ENCODE assay signal across 8 cellular contexts in genomic region chr3:15206662-15207576, GRCh38. TPM values are rescaled to one million over a fixed set of nuclear protein-coding genes. Genes with fewer than 3 reads are reported as not detected.
A peak's percentile ranks its signal among the peaks of the same experiment; 100 is the strongest.
DNase-seq lines count a peak whose midpoint lies in the region; ATAC-seq and TF ChIP-seq lines count a peak whose summit lies in the region.

No MANE protein-coding gene starts in this region.

- WGBS in stomach, 5 donors: 2 to 5% (median 2%) methylated on average over 16 to 30 of the region's 30 CpGs

- no peaks in the 10 kb centered on the region for H3F3A ChIP-seq in GM23338 (replicated peaks; ENCODE audit: low read depth)

- H3K27me3 Mint-ChIP-seq in CD4-positive, alpha-beta T cell: no peaks in the 10 kb centered on the region
- peaks cover 2% of the 10 kb centered on the region for H3K27me3 Mint-ChIP-seq in GM23338 (ENCODE audit: insufficient read depth, low read depth, poor library complexity)
- H3K27me3 Mint-ChIP-seq in chondrocyte (ENCODE audit: low read depth): no peaks in the 10 kb centered on the region

- no peaks in the 10 kb centered on the region for H3K4me1 ChIP-seq in GM23338 (ENCODE audit: insufficient read depth)
- peaks cover 13 to 38% of the 10 kb centered on the region in 2 donors for H3K4me1 ChIP-seq in left lung
- H3K4me1 ChIP-seq in stomach: peaks cover 8 to 53% (median 37%) of the 10 kb centered on the region in 4 donors

- H3K4me3 ChIP-seq in GM23338 (peak overlapping the region; percentile 74), left lung (peak overlapping the region; percentile 75 to 94), stomach (peak overlapping the region; percentile 76 to 91 (median 83))

- intact Hi-C loops in CD4-positive, alpha-beta T cell (cut with DNase I, micrococcal nuclease): loop anchor here (5.0 to 10.0 kb wide), 6 partner anchors 60 to 1338 kb away; partner anchors contain the start of genes CCDC174 (in 1 of the 2), RBSN (in 1 of the 2) and SH3BP5 (in 1 of the 2)
- intact Hi-C loops in left lung (cut with DNase I) (no loop called here), stomach (cut with DNase I; ENCODE audit: low total_unique reads) (loop anchor here (10.0 kb wide), 1 partner anchor 178 kb away; no protein-coding TSS in a partner anchor)

- peaks cover 30% of the 10 kb centered on the region for H3K79me2 ChIP-seq in GM23338 (replicated peaks; ENCODE audit: insufficient read depth)

- peak; percentile 30 for ATAC-seq in CD4-positive, alpha-beta T cell (ENCODE audit: poor library complexity)
- ATAC-seq in GM23338 (peak; percentile 74), left lung (peak; percentile 65)

- H3K36me3 ChIP-seq in GM23338 (ENCODE audit: insufficient read depth): no peaks in the 10 kb centered on the region
- H3K36me3 ChIP-seq in left lung: peaks cover 0 to 4% of the 10 kb centered on the region in 2 donors
- peaks cover 1 to 23% (median 11%) of the 10 kb centered on the region in 4 donors for H3K36me3 ChIP-seq in stomach

- peak overlapping the region; percentile 86 for H3K27ac ChIP-seq in CD4-positive, alpha-beta T cell (ENCODE audit: low read depth, low read length)
- no peak overlapping the region; the same call in 1 of the 2 replicates for H3K27ac ChIP-seq in GM23338 (ENCODE audit: low read depth)
- H3K27ac ChIP-seq in left lung: peak overlapping the region; percentile 92 to 96
- H3K27ac ChIP-seq in stomach: peak overlapping the region; percentile 95 to 98 (median 98)

- POLR2A ChIA-PET in CD4-positive, alpha-beta T cell (lab: Charles Lee): interaction anchor here (0.6 to 2.8 kb wide), 34 partner anchors 8 to 1057 kb away, joined by 3 to 23 read pairs (median 4); partner anchors contain the start of genes BTD, CCDC174, DPH3 and EAF1

- peak overlapping the region; percentile 88 for H3K4me2 ChIP-seq in GM23338

- no peaks in the 10 kb centered on the region for H4K20me1 ChIP-seq in GM23338 (replicated peaks; ENCODE audit: insufficient read depth)

- no peaks in the 10 kb centered on the region for H3K9me3 ChIP-seq in CD4-positive, alpha-beta T cell (ENCODE audit: control insufficient read depth, low read length)
- H3K9me3 ChIP-seq in left lung (no peaks in the 10 kb centered on the region), stomach (no peaks in the 10 kb centered on the region)

- TF ChIP-seq EP300 in stomach (IDR thresholded peaks at IDR 0.05): peak; percentile 39

- no peak for TF ChIP-seq POLR2A in stomach (IDR thresholded peaks at IDR 0.05)

- peaks cover 43% of the 10 kb centered on the region for H3K4me1 Mint-ChIP-seq in CD4-positive, alpha-beta T cell (ENCODE audit: low read depth)
- H3K4me1 Mint-ChIP-seq in GM23338: peaks cover 10% of the 10 kb centered on the region
- peaks cover 30% of the 10 kb centered on the region for H3K4me1 Mint-ChIP-seq in chondrocyte (ENCODE audit: low read depth)

- no peaks in the 10 kb centered on the region for H3K9me3 Mint-ChIP-seq in CD4-positive, alpha-beta T cell
- H3K9me3 Mint-ChIP-seq in GM23338 (no peaks in the 10 kb centered on the region; the same call in 2 of the 3 replicates), chondrocyte (ENCODE audit: low read depth) (no peaks in the 10 kb centered on the region)

- H3K36me3 Mint-ChIP-seq in CD4-positive, alpha-beta T cell (ENCODE audit: low read depth): peaks cover 39% of the 10 kb centered on the region
- H3K36me3 Mint-ChIP-seq in GM23338 (ENCODE audit: low read depth) (no peaks in the 10 kb centered on the region), chondrocyte (ENCODE audit: low read depth) (no peaks in the 10 kb centered on the region)

- CTCF ChIA-PET in CD4-positive, alpha-beta T cell (lab: Charles Lee): interaction anchor here (0.7 to 2.9 kb wide), 5 partner anchors 58 to 198 kb away, joined by 3 to 17 read pairs (median 3); partner anchors contain the start of gene SH3BP5

- H3K4me3 Mint-ChIP-seq in CD4-positive, alpha-beta T cell: peak overlapping the region; percentile 92
- H3K4me3 Mint-ChIP-seq in GM23338 (peak overlapping the region; percentile 74), chondrocyte (ENCODE audit: unreplicated experiment) (peak overlapping the region; percentile 83)

- no peaks in the 10 kb centered on the region for H3K9me2 ChIP-seq in GM23338 (ENCODE audit: insufficient read depth)

- H2AFZ ChIP-seq in GM23338: peak overlapping the region; percentile 52

- TF ChIP-seq CTCF in CD4-positive, alpha-beta T cell (IDR thresholded peaks at IDR 0.05): no peak
- no peak for TF ChIP-seq CTCF in GM23338 (conservative IDR thresholded peaks at IDR 0.05; ENCODE audit: low read depth in 2 of 2)
- TF ChIP-seq CTCF in chondrocyte (IDR thresholded peaks at IDR 0.05): no peak
- TF ChIP-seq CTCF in left lung (IDR thresholded peaks at IDR 0.05): no peak
- no peak for TF ChIP-seq CTCF in stomach (IDR thresholded peaks at IDR 0.05)

- no peaks in the 10 kb centered on the region for H3K27me3 ChIP-seq in CD4-positive, alpha-beta T cell (ENCODE audit: control insufficient read depth, insufficient read depth, low read length)
- H3K27me3 ChIP-seq in GM23338 (ENCODE audit: insufficient read depth) (no peaks in the 10 kb centered on the region), left lung (no peaks in the 10 kb centered on the region), stomach (no peaks in the 10 kb centered on the region)

- peak in 4 of 10 experiments; percentile 7 to 16 (median 10) for DNase-seq in CD4-positive, alpha-beta T cell
- DNase-seq in GM23338 (ENCODE audit: low spot score) (peak; percentile 19), RPMI8226 (peak; percentile 67), chondrocyte (ENCODE audit: low spot score) (no peak), left lung (no peak), stomach (peak; percentile 32), anterior cingulate cortex (lab: John Stamatoyannopoulos, UW) (no peak), GF-D8 (lab: John Stamatoyannopoulos, UW) (no peak)

- H3K27ac Mint-ChIP-seq in CD4-positive, alpha-beta T cell: peak overlapping the region; percentile 93
- H3K27ac Mint-ChIP-seq in GM23338: no peak overlapping the region
- peak overlapping the region; percentile 91 for H3K27ac Mint-ChIP-seq in chondrocyte (ENCODE audit: unreplicated experiment)

TF ChIP-seq in GM23338, 12 proteins besides CTCF, POLR2A, EP300 and RAD21 (continues in another document):
- TF ChIP-seq EZH2phosphoT487 (IDR thresholded peaks at IDR 0.05; ENCODE audit: unreplicated experiment): no peak
- no peak for TF ChIP-seq EZH2 (IDR thresholded peaks at IDR 0.05; ENCODE audit: low read depth, unreplicated experiment)
- no peak for TF ChIP-seq STAT1 (IDR thresholded peaks at IDR 0.05; ENCODE audit: unreplicated experiment)
- TF ChIP-seq CREB1 (CRISPR knock-in tag; IDR thresholded peaks at IDR 0.05; ENCODE audit: low read depth): no peak

RNA-seq across cellular contexts. Expression of gene CAPN7, which starts 0.9 kb away (rescaled TPM):
- total RNA-seq in CD4-positive, alpha-beta T cell: 10 to 100 TPM; 64.7 to 69.4 TPM
- total RNA-seq in GM23338 (2014; rRNA removed; shearing (Covaris generic)): 18.1 and 21.7 TPM in 2 replicates
- 9.9 and 10.5 TPM in 2 replicates for polyA plus RNA-seq in GM23338 (2016; fragmentation: Nextera tagmentation; extraction: Ambion mirVana)
- total RNA-seq in chondrocyte: 38.3 to 56.0 TPM (median 47.2 TPM) in 3 replicates
- 10 to 100 TPM; 38.0 to 41.4 TPM for total RNA-seq in left lung
- total RNA-seq in stomach: 100 to 1,000 TPM in 3 of 5 donors, 10 to 100 TPM in 2; 68.4 to 483 (median 118) TPM
- polyA plus RNA-seq in stomach: 10 to 100 TPM in 2 of 3 donors, 1 to 10 TPM in 1; 7.7 to 13.6 (median 12.3) TPM

Comparison
In these comparisons a context has a peak if more than half of its experiments do, and no peak if none do; other contexts are left out.
1. DNase-seq: peak in GM23338 (single experiment), RPMI8226 (single experiment) and stomach (single experiment); none in chondrocyte (single experiment), left lung (0 of 2), anterior cingulate cortex (0 of 58) and GF-D8 (single experiment).
2. intact Hi-C loops: an anchor here in CD4-positive, alpha-beta T cell (5.0 to 10.0 kb wide) and stomach (10.0 kb wide); none called in left lung.
3. Peak in every context shown above with its lines, with median percentiles within 50 percentile points of each other: ATAC-seq, H3K4me3 Mint-ChIP-seq and H3K4me3 ChIP-seq.